Comparison of ENCODE assay signal across 29 cellular contexts in genomic region chrX:19881559-19881958, GRCh38. TPM values are rescaled to one million over a fixed set of nuclear protein-coding genes. Genes with fewer than 3 reads are reported as not detected.
A peak's percentile ranks its signal among the peaks of the same experiment; 100 is the strongest.
DNase-seq lines count a peak whose midpoint lies in the region; TF ChIP-seq lines count a peak whose summit lies in the region.
"Had no signal": no experiment of that assay in that cellular context is flagged by ENCODE, and none has a peak within 500 bp of the region (broad histone marks: within the 10 kb centered on the region; RNA-seq: fewer than 3 reads in every experiment).

No MANE protein-coding gene starts in this region.

- H3K36me3 Mint-ChIP-seq in Caco-2 (ENCODE audit: insufficient read depth, unreplicated experiment) (peaks cover 6% of the 10 kb centered on the region), IgD-negative memory B cell (no peaks in the 10 kb centered on the region), chondrocyte (ENCODE audit: low read depth) (no peaks in the 10 kb centered on the region)

- H3K4me1 ChIP-seq in Caco-2 (no peaks in the 10 kb centered on the region), neutrophil (ENCODE audit: control insufficient read depth in 1 of 2, insufficient read depth in 1 of 2, low read depth in 1 of 2, low read length in 1 of 2) (peaks cover 95 to 98% of the 10 kb centered on the region in 2 experiments)
- H3K4me1 ChIP-seq: adrenal gland, gastrocnemius medialis had no signal

- H3K4me3 ChIP-seq in Caco-2 (ENCODE audit: low read depth, low read length) (no peak overlapping the region), neutrophil (ENCODE audit: low read depth in 1 of 2, low read length in 1 of 2) (peak overlapping the region in 1 of 2 experiments; percentile 15)
- H3K4me3 ChIP-seq: adrenal gland, dorsolateral prefrontal cortex, gastrocnemius medialis, sigmoid colon, transverse colon had no signal

- H3K4me3 Mint-ChIP-seq in Caco-2 (ENCODE audit: unreplicated experiment) (no peak overlapping the region), IgD-negative memory B cell (no peak overlapping the region), chondrocyte (ENCODE audit: unreplicated experiment) (no peak overlapping the region)
- H3K4me3 Mint-ChIP-seq: activated CD8-positive, alpha-beta memory T cell treated with anti-CD3 and anti-CD28 coated beads, Interleukin-2, amount 10 ng/mL, durations not matched to agents 7 days and 5 days; activated T-cell treated with anti-CD3 and anti-CD28 coated beads, Interleukin-2, amount 50 U/mL, for 72 hours; brain; mesothelial cell of epicardium; naive thymus-derived CD8-positive, alpha-beta T cell had no signal

- H3K27ac Mint-ChIP-seq in Caco-2 (ENCODE audit: unreplicated experiment) (peak overlapping the region; percentile 48), IgD-negative memory B cell (peak overlapping the region in 2 of 3 donors; percentile 35 to 36), chondrocyte (ENCODE audit: unreplicated experiment) (peak overlapping the region; percentile 33)
- H3K27ac Mint-ChIP-seq: activated CD8-positive, alpha-beta memory T cell treated with anti-CD3 and anti-CD28 coated beads, Interleukin-2, amount 10 ng/mL, durations not matched to agents 7 days and 5 days; activated T-cell treated with anti-CD3 and anti-CD28 coated beads, Interleukin-2, amount 50 U/mL, for 72 hours; brain; mesothelial cell of epicardium had no signal

- no peaks in the 10 kb centered on the region for H3K27me3 ChIP-seq in Caco-2 (replicated peaks; ENCODE audit: control insufficient read depth, insufficient read depth, low read length)
- no peaks in the 10 kb centered on the region for H3K27me3 ChIP-seq in neutrophil
- H3K27me3 ChIP-seq: adrenal gland, gastrocnemius medialis, sigmoid colon, transverse colon had no signal

- H3K27ac ChIP-seq in neutrophil: peak overlapping the region; percentile 95
- H3K27ac ChIP-seq: adrenal gland, dorsolateral prefrontal cortex, gastrocnemius medialis, HL-60, sigmoid colon, transverse colon had no signal

- H3K36me3 ChIP-seq in Caco-2 (ENCODE audit: control insufficient read depth, insufficient read depth, low read length) (no peaks in the 10 kb centered on the region; the same call in 1 of the 2 replicates), neutrophil (no peaks in the 10 kb centered on the region)
- H3K36me3 ChIP-seq: adrenal gland, gastrocnemius medialis, sigmoid colon, transverse colon had no signal

- POLR2A ChIA-PET in Caco-2 (lab: Charles Lee): no interaction called here

- BruUV-seq in Caco-2 (replicated peaks; lab: Mats Ljungman, UMichigan): no TSS peak

- no peaks in the 10 kb centered on the region for H3K9me3 ChIP-seq in Caco-2
- no peaks in the 10 kb centered on the region for H3K9me3 ChIP-seq in neutrophil
- H3K9me3 ChIP-seq: adrenal gland, gastrocnemius medialis, sigmoid colon, transverse colon had no signal

- CTCF ChIA-PET in Caco-2 (lab: Charles Lee): no interaction called here

- H3K27me3 Mint-ChIP-seq in Caco-2 (ENCODE audit: insufficient read depth, unreplicated experiment) (no peaks in the 10 kb centered on the region), IgD-negative memory B cell (no peaks in the 10 kb centered on the region), chondrocyte (ENCODE audit: low read depth) (no peaks in the 10 kb centered on the region)
- H3K27me3 Mint-ChIP-seq: activated CD8-positive, alpha-beta memory T cell treated with anti-CD3 and anti-CD28 coated beads, Interleukin-2, amount 10 ng/mL, durations not matched to agents 7 days and 5 days; brain; naive thymus-derived CD8-positive, alpha-beta T cell had no signal

- no peaks in the 10 kb centered on the region for H3K9me3 Mint-ChIP-seq in Caco-2 (ENCODE audit: unreplicated experiment)
- H3K9me3 Mint-ChIP-seq in IgD-negative memory B cell: no peaks in the 10 kb centered on the region
- H3K9me3 Mint-ChIP-seq in chondrocyte (ENCODE audit: low read depth): peaks cover 11% of the 10 kb centered on the region
- H3K9me3 Mint-ChIP-seq: activated T-cell treated with anti-CD3 and anti-CD28 coated beads, Interleukin-2, amount 50 U/mL, for 72 hours; naive thymus-derived CD8-positive, alpha-beta T cell had no signal

- DNase-seq in Caco-2 (no peak), chondrocyte (ENCODE audit: low spot score) (no peak), DMS53 (lab: John Stamatoyannopoulos, UW) (no peak), NCI-H187 (lab: John Stamatoyannopoulos, UW) (no peak), amygdala (lab: John Stamatoyannopoulos, UW) (no peak)
- no peak for DNase-seq in activated CD4-positive, alpha-beta T cell treated with anti-CD3 and anti-CD28 coated beads, Interleukin-2, amount 50 U/mL, for 48 hours
- DNase-seq: activated CD8-positive, alpha-beta memory T cell treated with anti-CD3 and anti-CD28 coated beads, Interleukin-2, amount 10 ng/mL, durations not matched to agents 7 days and 5 days; activated naive CD4-positive, alpha-beta T cell; activated T-cell treated with anti-CD3 and anti-CD28 coated beads, Interleukin-2, amount 50 U/mL, for 72 hours; adrenal gland; cerebellar nuclear complex; COR-L47; DMS79 treated with DMSO at 0.1 percent for 48 hours; dorsolateral prefrontal cortex; gastrocnemius medialis; H7; Karpas-422; kidney glomerular epithelial cell; naive thymus-derived CD8-positive, alpha-beta T cell; NCI-H1436; Right ventricle myocardium superior; sigmoid colon; stimulated activated CD4-positive, alpha-beta T cell treated with anti-CD3 and anti-CD28 coated beads, Interleukin-4, amount 100 ng/mL, for 1 hour; transverse colon had no signal

- H3K4me1 Mint-ChIP-seq in Caco-2 (ENCODE audit: low read depth, unreplicated experiment) (peaks cover 25% of the 10 kb centered on the region), IgD-negative memory B cell (peaks cover 28 to 69% (median 36%) of the 10 kb centered on the region in 3 donors), chondrocyte (ENCODE audit: low read depth) (peaks cover 32% of the 10 kb centered on the region)

- TF ChIP-seq CTCF in Caco-2 (IDR thresholded peaks at IDR 0.05; ENCODE audit: insufficient read depth in 1 of 2, low read depth in 1 of 2, low read length in 1 of 2, severe bottlenecking in 1 of 2, unreplicated experiment in 1 of 2): no peak
- no peak for TF ChIP-seq CTCF in chondrocyte (IDR thresholded peaks at IDR 0.05)
- TF ChIP-seq CTCF in neutrophil (IDR thresholded peaks at IDR 0.05): no peak

- intact Hi-C loops in Caco-2 (cut with micrococcal nuclease; ENCODE audit: unreplicated experiment): loop anchor here (10.0 kb wide), 1 partner anchor 57 kb away; no protein-coding TSS in a partner anchor

RNA-seq across cellular contexts. Expression of gene SH3KBP1, which starts 5.8 kb away (rescaled TPM):
- total RNA-seq in Caco-2 (2022): 49.1 and 61.5 TPM in 2 replicates
- 93.1 TPM for polyA plus RNA-seq in IgD-negative memory B cell
- total RNA-seq in chondrocyte: 37.6 to 63.2 TPM (median 58.8 TPM) in 3 replicates
